Comparison of ENCODE assay signal across 8 cellular contexts in the genomic region with DNA sequence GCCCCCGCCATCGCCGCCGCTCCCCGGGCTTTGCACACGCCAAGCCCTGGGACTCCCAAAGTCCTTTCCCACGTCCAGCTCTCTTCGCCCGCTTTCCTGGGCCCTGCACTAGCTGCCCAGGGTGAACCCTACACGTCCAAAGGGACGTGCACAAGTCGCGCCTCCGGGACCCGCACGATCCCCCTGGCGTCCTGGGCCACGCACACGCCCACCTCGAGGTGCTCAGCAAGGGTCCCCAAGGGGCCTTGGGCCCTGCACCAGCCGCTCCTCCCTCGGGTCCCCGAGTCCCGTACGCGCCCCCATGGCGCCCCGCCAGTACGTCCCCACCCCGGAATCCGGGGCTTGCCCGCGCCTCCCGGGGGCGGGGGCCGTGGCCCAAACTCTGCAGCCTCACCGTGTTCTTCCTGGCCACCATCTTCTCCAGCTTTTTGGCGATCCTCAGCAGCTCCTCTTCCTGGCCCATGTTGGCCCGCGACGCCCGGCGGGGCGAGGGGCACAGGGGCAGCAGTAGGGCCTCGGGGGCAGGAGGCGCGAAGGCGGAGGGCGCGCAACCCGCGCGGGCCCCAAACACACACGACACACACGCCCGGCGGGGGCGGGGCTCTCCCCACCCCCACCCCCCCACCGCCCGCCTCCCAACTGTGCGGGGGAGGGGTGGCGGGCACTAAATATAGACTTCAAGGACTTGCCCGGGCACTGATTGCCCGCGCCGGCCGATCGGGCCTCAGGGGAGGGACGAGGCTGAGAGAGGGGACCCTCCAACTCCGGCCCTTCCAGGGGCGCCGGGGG.
DNase-seq lines count a peak whose midpoint lies in the region; ATAC-seq and TF ChIP-seq lines count a peak whose summit lies in the region.

A gene (minus strand): TSS at position 578 of the 789 bp plus-strand sequence. CDS start 115 bp downstream, at position 463.

- TF ChIP-seq CTCF in astrocyte of the cerebellum (IDR thresholded peaks at IDR 0.05; ENCODE audit: low read depth, low read length, missing control alignments) = no peak

- in situ Hi-C loops in astrocyte of the cerebellum (cut with HindIII; ENCODE audit: low sequenced_read_pairs) = loop anchor here (5.0 kb wide), 1 partner anchor 73 kb away; no protein-coding TSS in a partner anchor

- H3K4me3 ChIP-seq in astrocyte of the cerebellum (ENCODE audit: low read depth, low read length) = peak within 1 kb of the TSS; percentile 33

- no peak for ATAC-seq in HG02885 (IDR thresholded peaks at IDR 0.05; ENCODE audit: poor library complexity, unreplicated experiment)
- ATAC-seq in HG02571 (IDR thresholded peaks at IDR 0.05; ENCODE audit: unreplicated experiment) = no peak

- DNase-seq in AG20443 (ENCODE audit: low spot score) (peak; percentile 64), NCI-H69 (lab: John Stamatoyannopoulos, UW) (peak; percentile 58), astrocyte of the cerebellum (ENCODE audit: low read depth) (no peak), islet precursor cell (peak; percentile 65), superior temporal gyrus (ENCODE audit: extremely low spot score) (no peak)
- peak; percentile 25 to 26 for DNase-seq in stimulated activated CD4-positive, alpha-beta T cell treated with anti-CD3 and anti-CD28 coated beads, Interleukin-4, amount 100 ng/mL, for 4 hours

Comparison
In these comparisons a context has a peak if more than half of its experiments do, and no peak if none do; other contexts are left out.
1. DNase-seq: peak in AG20443 (single experiment), NCI-H69 (single experiment), islet precursor cell (single experiment) and stimulated activated CD4-positive, alpha-beta T cell treated with anti-CD3 and anti-CD28 coated beads, Interleukin-4, amount 100 ng/mL, for 4 hours (2 of 2); none in astrocyte of the cerebellum (single experiment) and superior temporal gyrus (single experiment).